1 cellular context compared by ENCODE assay signal in genomic region chr3:128775241-128775640, GRCh38.
TF ChIP-seq lines count a peak whose summit lies in the region.

No MANE protein-coding gene starts in this region.

TF ChIP-seq in IMR-90, 13 proteins besides CTCF, POLR2A, EP300 and RAD21:
- no peak for TF ChIP-seq BHLHE40 (IDR thresholded peaks at IDR 0.05; ENCODE audit: low read depth, low read length)
- no peak for TF ChIP-seq FOS (IDR thresholded peaks at IDR 0.05; ENCODE audit: low read depth, low read length)
